ENCODE assay signal across 8 cellular contexts in genomic region chr6:25056130-25056529, GRCh38.
DNase-seq lines count a peak whose midpoint lies in the region; ATAC-seq, FAIRE-seq and TF ChIP-seq lines count a peak whose summit lies in the region.

No MANE protein-coding gene starts in this region.

- no peaks in the 10 kb centered on the region for H3K27me3 Mint-ChIP-seq in astrocyte (ENCODE audit: low read depth, unreplicated experiment)

- H3K27ac ChIP-seq in OCI-LY7 (ENCODE audit: low read depth, low read length, poor library complexity, severe bottlenecking) (no peak overlapping the region), astrocyte (ENCODE audit: low read depth, low read length) (no peak overlapping the region), tibial artery (no peak overlapping the region)

- ATAC-seq in GM18870 (IDR thresholded peaks at IDR 0.05; ENCODE audit: unreplicated experiment) = peak; percentile 61
- peak; percentile 37 for ATAC-seq in HG02884 (IDR thresholded peaks at IDR 0.05; ENCODE audit: unreplicated experiment)

- no peaks in the 10 kb centered on the region for H4K20me1 ChIP-seq in OCI-LY7 (ENCODE audit: insufficient read depth, low read length)
- no peaks in the 10 kb centered on the region for H4K20me1 ChIP-seq in astrocyte (ENCODE audit: insufficient read depth, low read length)

- peak; percentile 51 for DNase-seq in OCI-LY7 (ENCODE audit: low spot score)
- DNase-seq in astrocyte (ENCODE audit: low read depth) = no peak
- DNase-seq in NCI-H187 treated with DMSO at 0.1 percent for 48 hours (lab: John Stamatoyannopoulos, UW) = no peak
- no peak for DNase-seq in tibial artery
- no peak for DNase-seq in dermis blood vessel endothelial cell
- no peak for DNase-seq in HCEC 1CT

- CTCF ChIA-PET in OCI-LY7 (lab: Charles Lee; ENCODE audit: unreplicated experiment) = no interaction called here

- H3K9me3 Mint-ChIP-seq in astrocyte (ENCODE audit: unreplicated experiment) = no peaks in the 10 kb centered on the region

- POLR2A ChIA-PET in OCI-LY7 (lab: Charles Lee) = no interaction called here

- H3K36me3 ChIP-seq in OCI-LY7 (ENCODE audit: insufficient read depth, low read length) (peaks cover 3% of the 10 kb centered on the region; the same call in 1 of the 2 replicates), astrocyte (ENCODE audit: insufficient read depth, low read length) (no peaks in the 10 kb centered on the region), tibial artery (no peaks in the 10 kb centered on the region)

- H3K4me3 Mint-ChIP-seq in astrocyte (ENCODE audit: unreplicated experiment) = no peak overlapping the region

- peak overlapping the region; percentile 17; the same call in 1 of the 2 replicates for H3K4me2 ChIP-seq in OCI-LY7 (ENCODE audit: low read length)
- no peak overlapping the region for H3K4me2 ChIP-seq in astrocyte (ENCODE audit: low read length)

- H3K36me3 Mint-ChIP-seq in astrocyte (ENCODE audit: low read depth, unreplicated experiment) = peaks cover 2% of the 10 kb centered on the region

- no peaks in the 10 kb centered on the region for H3K27me3 ChIP-seq in astrocyte (ENCODE audit: insufficient read depth, low read length)
- no peaks in the 10 kb centered on the region for H3K27me3 ChIP-seq in tibial artery

- TF ChIP-seq CTCF in OCI-LY7 (conservative IDR thresholded peaks at IDR 0.05; ENCODE audit: low read length) (no peak), astrocyte (IDR thresholded peaks at IDR 0.05; ENCODE audit: insufficient read depth, low read depth, low read length) (no peak), tibial artery (IDR thresholded peaks at IDR 0.05) (no peak)

- H3K4me3 ChIP-seq in OCI-LY7 (ENCODE audit: low read depth, low read length, poor library complexity, severe bottlenecking) = no peak overlapping the region
- no peak overlapping the region for H3K4me3 ChIP-seq in astrocyte (ENCODE audit: insufficient read depth, low read depth, low read length)
- no peak overlapping the region for H3K4me3 ChIP-seq in tibial artery

- H3K9me3 ChIP-seq in OCI-LY7 (ENCODE audit: low read length) (peaks cover 16% of the 10 kb centered on the region; the same call in 1 of the 2 replicates), astrocyte (ENCODE audit: insufficient read depth, low read depth, low read length) (no peaks in the 10 kb centered on the region), tibial artery (no peaks in the 10 kb centered on the region)

- no peaks in the 10 kb centered on the region for H3K9me2 ChIP-seq in OCI-LY7 (ENCODE audit: insufficient read depth, low read length)

- H3K4me1 ChIP-seq in OCI-LY7 (ENCODE audit: insufficient read depth, low read length, poor library complexity, severe bottlenecking) = peaks cover 17% of the 10 kb centered on the region
- peaks cover 19% of the 10 kb centered on the region for H3K4me1 ChIP-seq in astrocyte (ENCODE audit: insufficient read depth, low read length)
- peaks cover 0 to 4% (median 0%) of the 10 kb centered on the region in 4 donors for H3K4me1 ChIP-seq in tibial artery

- intact Hi-C loops in OCI-LY7 (cut with micrococcal nuclease; ENCODE audit: unreplicated experiment) (no loop called here), tibial artery (cut with DNase I; ENCODE audit: low total_unique reads) (no loop called here)

- no peak overlapping the region for H3K27ac Mint-ChIP-seq in astrocyte (ENCODE audit: unreplicated experiment)

- no peaks in the 10 kb centered on the region for H3K79me2 ChIP-seq in OCI-LY7 (ENCODE audit: insufficient read depth, low read depth, low read length)
- H3K79me2 ChIP-seq in astrocyte (ENCODE audit: insufficient read depth, low read length) = no peaks in the 10 kb centered on the region

- H3K9ac ChIP-seq in astrocyte (ENCODE audit: low read length) = no peak overlapping the region

- peak overlapping the region; percentile 20; the same call in 1 of the 2 replicates for H2AFZ ChIP-seq in OCI-LY7 (ENCODE audit: low read length)
- peak overlapping the region; percentile 21 for H2AFZ ChIP-seq in astrocyte (ENCODE audit: low read depth, low read length)

- no TSS peak for BruUV-seq in OCI-LY7 (replicated peaks; lab: Mats Ljungman, UMichigan)

- peaks cover 11% of the 10 kb centered on the region for H3K4me1 Mint-ChIP-seq in astrocyte (ENCODE audit: low read depth, unreplicated experiment)

- no peak for FAIRE-seq in astrocyte (lab: Jason Lieb, UNC)
